1 cellular context compared by ENCODE assay signal in the genomic region with DNA sequence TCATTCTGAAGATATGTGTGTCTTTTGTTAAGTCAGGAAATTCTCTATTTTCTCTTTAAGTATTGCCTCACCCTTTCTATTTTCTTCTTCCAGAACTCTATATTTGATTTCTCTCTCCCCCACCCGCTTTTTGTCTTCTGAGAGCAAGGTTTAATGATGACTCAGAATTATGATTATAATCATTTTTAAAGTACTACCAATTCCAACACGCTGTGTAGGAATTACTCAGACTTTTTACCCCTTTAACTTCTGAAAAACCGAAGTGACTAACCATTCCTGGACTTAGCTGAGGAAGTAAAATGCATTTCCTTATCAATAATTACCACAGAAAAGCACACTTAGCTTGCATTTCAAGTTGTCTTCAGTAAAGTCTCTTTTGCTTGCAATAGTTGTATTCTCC.
TF ChIP-seq lines count a peak whose summit lies in the region.

No MANE protein-coding gene starts in this region.

TF ChIP-seq in HepG2, 621 proteins besides CTCF, POLR2A, EP300 and RAD21:
- TF ChIP-seq PAF1 (CRISPR knock-in tag; IDR thresholded peaks at IDR 0.05) (no peak), ATF2 (CRISPR knock-in tag; IDR thresholded peaks at IDR 0.05) (no peak), CENPT (CRISPR knock-in tag; IDR thresholded peaks at IDR 0.05; ENCODE audit: low read depth) (no peak), NR3C1 (CRISPR knock-in tag; IDR thresholded peaks at IDR 0.05) (no peak), NFYC (CRISPR knock-in tag; IDR thresholded peaks at IDR 0.05) (no peak), SP140L (CRISPR knock-in tag; IDR thresholded peaks at IDR 0.05; ENCODE audit: borderline replicate concordance) (no peak)
